In the genomic region with DNA sequence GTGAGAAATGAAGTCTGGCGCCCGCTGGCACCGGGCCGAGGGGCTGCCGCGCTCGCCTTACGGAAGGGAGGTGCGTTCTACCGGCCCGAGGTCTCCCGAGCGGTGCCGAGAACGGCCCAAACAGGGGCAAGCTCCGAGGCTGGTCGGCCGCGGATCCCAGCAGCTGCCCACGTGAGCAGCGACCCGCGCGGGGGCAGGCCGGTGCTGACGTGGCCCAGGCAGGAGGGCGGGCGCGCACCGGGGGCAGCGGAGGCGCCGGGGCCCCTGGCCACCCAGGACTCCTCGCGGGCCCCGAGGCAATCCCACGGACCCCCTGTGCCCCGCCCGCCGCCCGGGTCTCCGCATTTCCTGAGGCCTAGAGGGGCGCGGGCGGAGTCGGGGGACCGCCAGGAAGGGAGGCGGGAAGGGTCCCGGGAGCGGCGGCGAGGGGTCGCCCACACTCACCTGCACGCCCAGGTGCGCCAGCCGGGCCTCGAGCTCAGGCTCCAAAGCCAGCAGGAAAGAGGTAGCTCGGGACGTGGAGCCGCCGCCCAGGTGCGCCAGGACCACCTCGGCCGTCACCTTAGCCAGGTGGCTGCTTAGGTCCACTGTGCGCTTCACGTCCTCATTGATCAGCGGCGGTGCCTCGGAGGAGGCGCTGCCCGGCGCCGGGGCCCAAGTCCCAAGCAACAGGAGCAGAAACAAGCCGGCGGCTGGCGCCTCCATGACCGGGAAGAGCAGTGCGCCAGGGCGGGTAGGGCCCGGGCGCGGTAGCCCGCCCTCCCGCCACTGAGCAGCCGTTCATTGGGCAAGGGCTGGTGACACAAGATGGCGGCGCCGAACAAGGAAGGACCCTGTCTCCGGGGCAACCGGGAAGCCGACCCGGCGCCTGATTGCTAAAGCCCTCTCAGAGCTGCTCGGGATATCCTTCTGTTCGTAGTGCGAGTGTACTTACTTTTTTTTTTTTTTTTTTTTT, we compare ENCODE assay signal across 8 cellular contexts. TPM values are rescaled to one million over a fixed set of nuclear protein-coding genes. Genes with fewer than 3 reads are reported as not detected.
A peak's percentile ranks its signal among the peaks of the same experiment; 100 is the strongest.
DNase-seq lines count a peak whose midpoint lies in the region; ATAC-seq and TF ChIP-seq lines count a peak whose summit lies in the region.

A gene (minus strand): TSS at position 723 of the 955 bp plus-strand sequence. CDS start 18 bp downstream, at position 705.

- H3K27me3 Mint-ChIP-seq in activated naive CD8-positive, alpha-beta T cell = no peaks in the 10 kb centered on the region

- peak within 1 kb of the TSS; percentile 93 for H3K4me3 ChIP-seq in GM12864 (ENCODE audit: low read depth, low read length)

- DNase-seq in GM12864 (ENCODE audit: low read depth) (peak; percentile 86), NCI-H1105 treated with DMSO at 0.1 percent for 48 hours (lab: John Stamatoyannopoulos, UW) (peak; percentile 96), SKM-1 treated with dmso at 0.1 percent for 144 hours (lab: John Stamatoyannopoulos, UW; ENCODE audit: unreplicated experiment) (peak; percentile 91), glomerular visceral epithelial cell (ENCODE audit: extremely low spot score) (peak; percentile 92), omental fat pad (ENCODE audit: low spot score) (peak; percentile 83)

- H3K4me3 Mint-ChIP-seq in activated naive CD8-positive, alpha-beta T cell = peak within 1 kb of the TSS; percentile 88

- peaks cover 44% of the 10 kb centered on the region for H3K4me1 Mint-ChIP-seq in activated naive CD8-positive, alpha-beta T cell (ENCODE audit: low read depth)

- H3K36me3 Mint-ChIP-seq in activated naive CD8-positive, alpha-beta T cell = no peaks in the 10 kb centered on the region

- peak within 1 kb of the TSS; percentile 82 for H3K27ac Mint-ChIP-seq in activated naive CD8-positive, alpha-beta T cell

- ATAC-seq in HG02678 (IDR thresholded peaks at IDR 0.05; ENCODE audit: unreplicated experiment) (peak; percentile 95), omental fat pad (ENCODE audit: low FRiP score) (peak; percentile 96)

- H3K27ac ChIP-seq in temporal lobe (ENCODE audit: low read depth, low read length) = peak within 1 kb of the TSS; percentile 66

- no peak for TF ChIP-seq CTCF in GM12864 (IDR thresholded peaks at IDR 0.05; ENCODE audit: low read depth, low read length, missing control alignments)
- TF ChIP-seq CTCF in omental fat pad (IDR thresholded peaks at IDR 0.05) = no peak

- H3K9me3 Mint-ChIP-seq in activated naive CD8-positive, alpha-beta T cell (ENCODE audit: low read depth) = no peaks in the 10 kb centered on the region

RNA-seq across cellular contexts. Expression of the gene that starts here (rescaled TPM):
- total RNA-seq in omental fat pad = 100 to 1,000 TPM; 244 to 333 (median 297) TPM
- 104 TPM for total RNA-seq in temporal lobe

Comparison
In these comparisons a context has a peak if more than half of its experiments do, and no peak if none do; other contexts are left out.
1. Peak in every context shown above with its lines: DNase-seq, ATAC-seq, H3K4me3 ChIP-seq and H3K27ac ChIP-seq.